8 cellular contexts compared by ENCODE assay signal in the genomic region with DNA sequence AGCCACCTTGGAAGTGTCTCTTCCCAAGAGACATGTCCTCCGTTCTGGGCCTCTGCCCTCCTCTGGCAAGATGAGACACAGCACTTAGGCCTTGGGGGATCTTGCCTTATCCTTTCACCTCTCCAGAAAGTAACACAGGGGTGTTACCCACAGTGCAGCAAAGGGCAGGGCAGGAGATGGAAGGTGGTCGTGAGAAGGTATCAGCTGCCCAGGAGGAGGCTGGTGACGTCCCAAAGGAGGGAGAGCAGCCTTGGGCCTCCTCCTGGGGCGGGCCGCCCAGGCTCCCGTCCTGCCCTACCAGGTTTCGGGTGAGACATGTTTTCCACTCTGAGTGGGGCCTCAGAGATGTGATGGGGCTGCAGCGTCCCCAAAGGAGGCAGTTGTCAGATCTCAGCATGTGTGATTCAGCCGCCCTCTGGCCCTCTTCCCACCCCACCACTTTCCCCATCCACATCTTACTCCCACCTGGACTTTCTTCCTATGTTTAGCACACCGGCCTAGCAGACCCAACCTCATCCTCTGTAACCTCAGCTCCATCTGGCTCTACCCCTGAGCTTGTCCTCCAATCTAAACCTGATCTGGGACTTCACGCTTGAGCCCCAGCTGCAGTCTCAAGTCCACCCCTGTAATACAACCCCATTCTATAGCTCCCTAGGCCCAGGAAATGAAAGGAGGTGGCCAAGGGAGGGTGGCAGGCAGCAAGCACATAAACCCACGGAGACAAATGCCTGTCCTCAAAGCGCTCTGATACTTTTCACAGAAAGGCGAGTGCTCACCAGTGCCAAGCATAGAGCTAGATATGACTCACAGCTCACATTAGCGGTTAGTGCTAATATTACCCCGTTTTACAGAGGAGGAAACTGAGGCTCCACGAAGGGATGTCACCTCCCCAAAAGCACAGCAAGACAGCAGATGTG. TPM values are rescaled to one million over a fixed set of nuclear protein-coding genes. Genes with fewer than 3 reads are reported as not detected.
A peak's percentile ranks its signal among the peaks of the same experiment; 100 is the strongest.
DNase-seq lines count a peak whose midpoint lies in the region; ATAC-seq lines count a peak whose summit lies in the region.

No MANE protein-coding gene starts in this region.

- H3K4me3 Mint-ChIP-seq in immature natural killer cell: peak overlapping the region; percentile 6 to 76 (median 50)

- H3K36me3 Mint-ChIP-seq in immature natural killer cell: peaks cover 0 to 10% (median 0%) of the 10 kb centered on the region in 3 donors

- peaks cover 0 to 1% of the 10 kb centered on the region in 2 donors for H3K27me3 ChIP-seq in aorta (ENCODE audit: control insufficient read depth in 1 of 2, insufficient read depth in 2 of 2, low read length in 1 of 2)

- no peaks in the 10 kb centered on the region for H3K36me3 ChIP-seq in aorta (ENCODE audit: control insufficient read depth in 1 of 2, insufficient read depth in 2 of 2, low read length in 1 of 2)

- H3K4me1 Mint-ChIP-seq in immature natural killer cell: peaks cover 35 to 41% of the 10 kb centered on the region in 2 donors

- no peak overlapping the region for H3K4me3 ChIP-seq in aorta (ENCODE audit: low read length in 2 of 2)

- no peaks in the 10 kb centered on the region for H3K9me3 Mint-ChIP-seq in immature natural killer cell

- H3K27ac ChIP-seq in aorta (ENCODE audit: low read depth in 1 of 2, low read length in 2 of 2): no peak overlapping the region

- H3K4me1 ChIP-seq in aorta (ENCODE audit: control insufficient read depth in 1 of 2, insufficient read depth in 2 of 2, low read length in 2 of 2): no peaks in the 10 kb centered on the region

- no peak for ATAC-seq in GM21737 (IDR thresholded peaks at IDR 0.05; ENCODE audit: unreplicated experiment)
- ATAC-seq in aorta (ENCODE audit: low FRiP score): no peak

- peak; percentile 7 for DNase-seq in SKM-1 treated with dmso at 0.1 percent for 144 hours (lab: John Stamatoyannopoulos, UW; ENCODE audit: unreplicated experiment)
- DNase-seq in SKM-1 (lab: John Stamatoyannopoulos, UW; ENCODE audit: unreplicated experiment): no peak
- peak; percentile 87 for DNase-seq in activated CD8-positive, alpha-beta memory T cell treated with anti-CD3 and anti-CD28 coated beads for 24 hours
- no peak for DNase-seq in immature natural killer cell
- DNase-seq in DMS79 (lab: John Stamatoyannopoulos, UW): no peak
- no peak for DNase-seq in NCI-H2227 (lab: John Stamatoyannopoulos, UW; ENCODE audit: unreplicated experiment)
- DNase-seq in aorta: no peak

- H3K27ac Mint-ChIP-seq in immature natural killer cell: peak overlapping the region; percentile 72 to 87 (median 82)

- WGBS in aorta, 2 donors: 78 to 81% methylated on average over 16 to 17 of the region's 17 CpGs

- intact Hi-C loops in aorta (cut with DNase I): no loop called here

- H3K27me3 Mint-ChIP-seq in immature natural killer cell (ENCODE audit: low read depth in 3 of 3): peaks cover 0 to 3% (median 2%) of the 10 kb centered on the region in 3 donors

- H3K9me3 ChIP-seq in aorta (ENCODE audit: control insufficient read depth, low read length): no peaks in the 10 kb centered on the region

RNA-seq across cellular contexts. Expression of gene POU2F2, which starts 9.3 kb away (rescaled TPM):
- polyA plus RNA-seq in immature natural killer cell: 10 to 100 TPM in 1 of 3 donors, 1 to 10 TPM in 2; 2.0 to 10.3 (median 2.1) TPM
- 1 to 10 TPM; 2.7 to 9.0 TPM for total RNA-seq in aorta
- polyA plus RNA-seq in aorta: 1 to 10 TPM; 2.3 to 5.9 TPM

RNA-seq across cellular contexts. Expression of gene ZNF574, which starts 47.0 kb away (rescaled TPM):
- 10 to 100 TPM; 12.4 to 29.6 (median 20.3) TPM for polyA plus RNA-seq in immature natural killer cell
- total RNA-seq in aorta: 10 to 100 TPM in 1 of 2 donors, 1 to 10 TPM in 1; 9.0 to 10.3 TPM
- polyA plus RNA-seq in aorta: 1 to 10 TPM; 2.4 to 6.8 TPM

RNA-seq across cellular contexts. Expression of gene GRIK5, which starts 52.9 kb away (rescaled TPM):
- not detected for polyA plus RNA-seq in immature natural killer cell
- 10 to 100 TPM; 20.8 to 24.5 TPM for total RNA-seq in aorta
- polyA plus RNA-seq in aorta: 10 to 100 TPM in 1 of 2 donors, 1 to 10 TPM in 1; 3.5 to 39.0 TPM

Comparison
In these comparisons a context has a peak if more than half of its experiments do, and no peak if none do; other contexts are left out.
1. DNase-seq: peak in SKM-1 treated with dmso at 0.1 percent for 144 hours (single experiment) and activated CD8-positive, alpha-beta memory T cell treated with anti-CD3 and anti-CD28 coated beads for 24 hours (single experiment); none in SKM-1 (single experiment), immature natural killer cell (0 of 3), DMS79 (single experiment), NCI-H2227 (single experiment) and aorta (0 of 2).
2. RNA of gene GRIK5, which starts 52.9 kb away (polyA plus RNA-seq): 3.5 to 39.0 TPM in aorta; not detected in immature natural killer cell; every median in the first group is over 4 times any median in the second.